Comparison of ENCODE assay signal across 8 cellular contexts in the genomic region with DNA sequence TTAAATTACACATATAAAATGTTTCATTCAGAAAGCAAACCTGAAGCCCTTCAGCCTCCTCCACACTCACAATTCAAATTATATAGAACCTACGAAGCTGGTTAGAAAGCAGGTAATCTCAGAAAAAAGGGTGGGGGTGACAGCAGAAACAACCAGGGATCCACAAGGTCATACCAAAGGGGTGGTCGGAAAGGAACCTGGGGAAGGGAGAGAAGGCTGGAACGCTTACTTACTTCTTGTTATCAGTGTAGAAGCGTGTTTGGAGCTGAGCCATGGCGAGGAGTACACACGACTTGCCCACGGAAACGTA. TPM values are rescaled to one million over a fixed set of nuclear protein-coding genes. Genes with fewer than 3 reads are reported as not detected.
DNase-seq lines count a peak whose midpoint lies in the region; ATAC-seq and TF ChIP-seq lines count a peak whose summit lies in the region.

No MANE protein-coding gene starts in this region.

- no peaks in the 10 kb centered on the region for H3K27me3 ChIP-seq in ACC112 (ENCODE audit: insufficient read depth, low read length)
- no peaks in the 10 kb centered on the region for H3K27me3 ChIP-seq in WERI-Rb-1 (ENCODE audit: insufficient read depth, low read depth, severe bottlenecking)
- no peaks in the 10 kb centered on the region for H3K27me3 ChIP-seq in right atrium auricular region

- peaks cover 4 to 12% of the 10 kb centered on the region in 2 donors for H3K36me3 Mint-ChIP-seq in stimulated activated naive B cell treated with anti-CD40 and anti-IgM and Interleukin-4, amounts not matched to agents 10 μg/mL and 1 μg/mL and 100 μg/mL, for 72 hours

- peak overlapping the region; percentile 94 for H2AFZ ChIP-seq in ACC112 (ENCODE audit: low read length, unreplicated experiment)

- no peaks in the 10 kb centered on the region for H3K9me3 Mint-ChIP-seq in stimulated activated naive B cell treated with anti-CD40 and anti-IgM and Interleukin-4, amounts not matched to agents 10 μg/mL and 1 μg/mL and 100 μg/mL, for 72 hours

- no peak for TF ChIP-seq CTCF in WERI-Rb-1 (IDR thresholded peaks at IDR 0.05; ENCODE audit: low read depth, low read length)
- no peak for TF ChIP-seq CTCF in right atrium auricular region (IDR thresholded peaks at IDR 0.05)
- no peak for TF ChIP-seq CTCF in GM20000 (IDR thresholded peaks at IDR 0.05; ENCODE audit: extremely low read depth, missing control alignments)

- peaks cover 44% of the 10 kb centered on the region for H3K79me2 ChIP-seq in ACC112 (ENCODE audit: control insufficient read depth, insufficient read depth, low read length, unreplicated experiment)

- H3K36me3 ChIP-seq in ACC112 (ENCODE audit: insufficient read depth, low read length): peaks cover 9% of the 10 kb centered on the region
- peaks cover 5% of the 10 kb centered on the region for H3K36me3 ChIP-seq in WERI-Rb-1
- H3K36me3 ChIP-seq in right atrium auricular region: no peaks in the 10 kb centered on the region

- H3K4me3 Mint-ChIP-seq in stimulated activated naive B cell treated with anti-CD40 and anti-IgM and Interleukin-4, amounts not matched to agents 10 μg/mL and 1 μg/mL and 100 μg/mL, for 72 hours: peak overlapping the region; percentile 91 to 98

- H3K4me1 Mint-ChIP-seq in stimulated activated naive B cell treated with anti-CD40 and anti-IgM and Interleukin-4, amounts not matched to agents 10 μg/mL and 1 μg/mL and 100 μg/mL, for 72 hours: peaks cover 5 to 23% of the 10 kb centered on the region in 2 donors

- H3K4me3 ChIP-seq in ACC112 (ENCODE audit: low read depth, low read length) (peak overlapping the region; percentile 90), WERI-Rb-1 (ENCODE audit: low read depth, low read length) (peak overlapping the region; percentile 93), right atrium auricular region (peak overlapping the region; percentile 67 to 71)

- H3K4me1 ChIP-seq in ACC112 (ENCODE audit: control insufficient read depth, insufficient read depth, low read length, unreplicated experiment) (peaks cover 16% of the 10 kb centered on the region), right atrium auricular region (peaks cover 0 to 21% of the 10 kb centered on the region in 2 donors)

- H3K27me3 Mint-ChIP-seq in stimulated activated naive B cell treated with anti-CD40 and anti-IgM and Interleukin-4, amounts not matched to agents 10 μg/mL and 1 μg/mL and 100 μg/mL, for 72 hours: no peaks in the 10 kb centered on the region

- DNase-seq in WERI-Rb-1: peak; percentile 15
- DNase-seq in right atrium auricular region (ENCODE audit: low spot score): no peak
- DNase-seq in stimulated activated naive B cell treated with anti-CD40 and anti-IgM and Interleukin-4, amounts not matched to agents 10 μg/mL and 1 μg/mL and 100 μg/mL, for 72 hours: no peak
- DNase-seq in GM20000 (ENCODE audit: low spot score): no peak
- no peak for DNase-seq in amygdala (lab: John Stamatoyannopoulos, UW)

- H3K27ac ChIP-seq in ACC112 (ENCODE audit: low read depth, low read length) (no peak overlapping the region), WERI-Rb-1 (peak overlapping the region; percentile 93), right atrium auricular region (peak overlapping the region; percentile 86 to 92)

- H3K27ac Mint-ChIP-seq in stimulated activated naive B cell treated with anti-CD40 and anti-IgM and Interleukin-4, amounts not matched to agents 10 μg/mL and 1 μg/mL and 100 μg/mL, for 72 hours: peak overlapping the region; percentile 98

- ATAC-seq in GM21786 (IDR thresholded peaks at IDR 0.05; ENCODE audit: unreplicated experiment) (peak; percentile 14), HG02759 (IDR thresholded peaks at IDR 0.05; ENCODE audit: unreplicated experiment) (no peak)
- ATAC-seq in stimulated activated naive B cell treated with anti-CD40 and anti-IgM and Interleukin-4, amounts not matched to agents 10 μg/mL and 1 μg/mL and 100 μg/mL, for 72 hours (replicated peaks): peak; percentile 17 to 21

- H3K9me3 ChIP-seq in WERI-Rb-1 (ENCODE audit: severe bottlenecking) (no peaks in the 10 kb centered on the region), right atrium auricular region (no peaks in the 10 kb centered on the region)

RNA-seq across cellular contexts. Expression of a gene that starts 0.3 kb away (rescaled TPM):
- 10 to 100 TPM; 13.6 to 15.9 TPM for total RNA-seq in right atrium auricular region

RNA-seq across cellular contexts. Expression of a gene that starts 0.9 kb away (rescaled TPM):
- total RNA-seq in right atrium auricular region: 10 to 100 TPM in 1 of 2 donors, 1 to 10 TPM in 1; 5.3 to 11.2 TPM

RNA-seq across cellular contexts. Expression of a gene that starts 39.6 kb away (rescaled TPM):
- total RNA-seq in right atrium auricular region: 1 to 10 TPM; 8.6 to 8.9 TPM
